Comparison of ENCODE assay signal across 15 cellular contexts in genomic region chr9:70111641-70112236, GRCh38.
DNase-seq lines count a peak whose midpoint lies in the region; ATAC-seq and TF ChIP-seq lines count a peak whose summit lies in the region.
"Had no signal": no experiment of that assay in that cellular context is flagged by ENCODE, and none has a peak within 500 bp of the region (broad histone marks: within the 10 kb centered on the region; RNA-seq: fewer than 3 reads in every experiment).

No MANE protein-coding gene starts in this region.

- H3K4me3 ChIP-seq in PC-9 (no peak overlapping the region), esophagus muscularis mucosa (no peak overlapping the region), stomach smooth muscle (ENCODE audit: low read length in 2 of 2) (no peak overlapping the region)
- H3K4me3 ChIP-seq: body of pancreas, pancreas, Peyer's patch, upper lobe of right lung had no signal

- H3K27ac Mint-ChIP-seq in activated CD4-positive, alpha-beta T cell treated with anti-CD3 and anti-CD28 coated beads for 36 hours, result no peak overlapping the region
- no peak overlapping the region for H3K27ac Mint-ChIP-seq in CD14-positive monocyte
- H3K27ac Mint-ChIP-seq: activated B cell treated with CpG ODN at 0.5 μM for 24 hours; IgD-negative memory B cell; stimulated activated naive B cell treated with anti-CD40 and anti-IgM and Interleukin-4, amounts not matched to agents 10 μg/mL and 1 μg/mL and 100 μg/mL, for 72 hours had no signal

- H3K36me3 ChIP-seq in PC-9 (ENCODE audit: low read depth) (no peaks in the 10 kb centered on the region), esophagus muscularis mucosa (peaks cover 8 to 79% (median 44%) of the 10 kb centered on the region in 4 donors), stomach smooth muscle (ENCODE audit: control insufficient read depth in 2 of 2, insufficient read depth in 2 of 2, low read length in 2 of 2) (peaks cover 38 to 42% of the 10 kb centered on the region in 2 donors)
- H3K36me3 ChIP-seq: pancreas, Peyer's patch, upper lobe of right lung had no signal

- no TSS peak for BruUV-seq in PC-9 (replicated peaks; lab: Mats Ljungman, UMichigan)

- DNase-seq in activated CD4-positive, alpha-beta T cell treated with anti-CD3 and anti-CD28 coated beads for 36 hours, result peak; percentile 5
- DNase-seq in activated CD4-positive, alpha-beta T cell treated with anti-CD3 and anti-CD28 coated beads, Interleukin-2, amount 50 U/mL, for 4 hours, result no peak
- DNase-seq in PC-9 (peak; percentile 37 to 91), esophagus muscularis mucosa (ENCODE audit: extremely low spot score) (no peak), CD14-positive monocyte (ENCODE audit: low spot score) (no peak)
- no peak for DNase-seq in stimulated activated CD8-positive, alpha-beta memory T cell treated with anti-CD3 and anti-CD28 coated beads, Interleukin-4, amount 100 ng/mL, for 48 hours

- H3K4me1 Mint-ChIP-seq in activated CD4-positive, alpha-beta T cell treated with anti-CD3 and anti-CD28 coated beads for 36 hours, result peaks cover 12% of the 10 kb centered on the region
- H3K4me1 Mint-ChIP-seq in CD14-positive monocyte, result peaks cover 2% of the 10 kb centered on the region

- H3K4me1 ChIP-seq in PC-9 (replicated peaks; ENCODE audit: insufficient read depth) (peaks cover 28% of the 10 kb centered on the region), esophagus muscularis mucosa (peaks cover 10 to 69% (median 67%) of the 10 kb centered on the region in 4 donors), stomach smooth muscle (ENCODE audit: control insufficient read depth, insufficient read depth, low read length) (peaks cover 16% of the 10 kb centered on the region)
- H3K4me1 ChIP-seq: body of pancreas, pancreas had no signal

- POLR2A ChIA-PET in activated CD4-positive, alpha-beta T cell treated with anti-CD3 and anti-CD28 coated beads for 36 hours (lab: Charles Lee), result no interaction called here
- POLR2A ChIA-PET in PC-9 (lab: Charles Lee; ENCODE audit: unreplicated experiment), result interaction anchor here (0.5 to 0.9 kb wide), 5 partner anchors 19 to 726 kb away, joined by 4 to 7 read pairs (median 5); no protein-coding TSS in a partner anchor

- CTCF ChIA-PET in activated CD4-positive, alpha-beta T cell treated with anti-CD3 and anti-CD28 coated beads for 36 hours (lab: Charles Lee), result interaction anchor here (0.6 to 5.4 kb wide), 38 partner anchors 8 to 815 kb away, joined by 3 to 39 read pairs (median 4); no protein-coding TSS in a partner anchor
- CTCF ChIA-PET in PC-9 (lab: Charles Lee), result interaction anchor here (0.5 to 2.1 kb wide), 12 partner anchors 9 to 366 kb away, joined by 3 to 27 read pairs (median 4); partner anchors contain the start of gene MAMDC2

- H3K4me3 Mint-ChIP-seq in activated CD4-positive, alpha-beta T cell treated with anti-CD3 and anti-CD28 coated beads for 36 hours, result no peak overlapping the region
- no peak overlapping the region for H3K4me3 Mint-ChIP-seq in CD14-positive monocyte
- H3K4me3 Mint-ChIP-seq: activated B cell treated with CpG ODN at 0.5 μM for 24 hours, IgD-negative memory B cell had no signal

- intact Hi-C loops in activated CD4-positive, alpha-beta T cell treated with anti-CD3 and anti-CD28 coated beads for 36 hours (cut with DNase I, micrococcal nuclease), result loop anchor here (1.0 to 5.0 kb wide), 3 partner anchors 139 to 689 kb away; no protein-coding TSS in a partner anchor
- intact Hi-C loops in PC-9 (cut with micrococcal nuclease; ENCODE audit: unreplicated experiment) (loop anchor here (5.0 to 10.0 kb wide), 7 partner anchors 59 to 937 kb away; partner anchors contain the start of genes APBA1 and TJP2), esophagus muscularis mucosa (cut with DNase I) (loop anchor here (1.0 to 5.0 kb wide), 2 partner anchors 69 to 139 kb away; partner anchors contain the start of gene MAMDC2), CD14-positive monocyte (cut with micrococcal nuclease) (loop anchor here (2.0 to 5.0 kb wide), 2 partner anchors 141 to 689 kb away; no protein-coding TSS in a partner anchor)

- H2AFZ ChIP-seq in PC-9, result no peak overlapping the region

- no peak for TF ChIP-seq EP300 in esophagus muscularis mucosa (IDR thresholded peaks at IDR 0.05)

- WGBS in esophagus muscularis mucosa, result 86% methylated on average over 5 of the region's 5 CpGs

- H3K9me2 ChIP-seq in PC-9 (ENCODE audit: insufficient read depth), result no peaks in the 10 kb centered on the region

- TF ChIP-seq CTCF in PC-9 (conservative IDR thresholded peaks at IDR 0.05) (no peak), esophagus muscularis mucosa (IDR thresholded peaks at IDR 0.05) (no peak), CD14-positive monocyte (IDR thresholded peaks at IDR 0.05) (no peak)

- peaks cover 1% of the 10 kb centered on the region; the same call in 1 of the 2 replicates for H3K9me3 ChIP-seq in PC-9 (ENCODE audit: insufficient read depth, low read depth)
- H3K9me3 ChIP-seq in esophagus muscularis mucosa, result no peaks in the 10 kb centered on the region
- H3K9me3 ChIP-seq in stomach smooth muscle (ENCODE audit: control insufficient read depth in 2 of 2, low read length in 2 of 2), result no peaks in the 10 kb centered on the region
- H3K9me3 ChIP-seq: body of pancreas, pancreas, Peyer's patch, upper lobe of right lung had no signal

- no peak overlapping the region for H3K9ac ChIP-seq in stomach smooth muscle (ENCODE audit: low read length in 2 of 2)

- ATAC-seq in activated CD4-positive, alpha-beta T cell treated with anti-CD3 and anti-CD28 coated beads for 36 hours, result peak; percentile 61
- no peak for ATAC-seq in HG03378 (IDR thresholded peaks at IDR 0.05; ENCODE audit: unreplicated experiment)

- no peaks in the 10 kb centered on the region for H3K36me3 Mint-ChIP-seq in activated CD4-positive, alpha-beta T cell treated with anti-CD3 and anti-CD28 coated beads for 36 hours (ENCODE audit: low read depth)
- H3K36me3 Mint-ChIP-seq in CD14-positive monocyte, result no peaks in the 10 kb centered on the region
- H3K36me3 Mint-ChIP-seq: stimulated activated naive B cell treated with anti-CD40 and anti-IgM and Interleukin-4, amounts not matched to agents 10 μg/mL and 1 μg/mL and 100 μg/mL, for 72 hours had no signal

- peak overlapping the region; percentile 25; the same call in 1 of the 2 replicates for H3K4me2 ChIP-seq in PC-9

- no peaks in the 10 kb centered on the region for H3K9me3 Mint-ChIP-seq in activated CD4-positive, alpha-beta T cell treated with anti-CD3 and anti-CD28 coated beads for 36 hours (ENCODE audit: low read depth)
- no peaks in the 10 kb centered on the region for H3K9me3 Mint-ChIP-seq in CD14-positive monocyte
- H3K9me3 Mint-ChIP-seq: activated B cell treated with CpG ODN at 0.5 μM for 24 hours; IgD-negative memory B cell; stimulated activated naive B cell treated with anti-CD40 and anti-IgM and Interleukin-4, amounts not matched to agents 10 μg/mL and 1 μg/mL and 100 μg/mL, for 72 hours had no signal

- no peaks in the 10 kb centered on the region for H3K27me3 ChIP-seq in PC-9 (ENCODE audit: insufficient read depth, low read depth)
- H3K27me3 ChIP-seq in esophagus muscularis mucosa, result no peaks in the 10 kb centered on the region
- H3K27me3 ChIP-seq in stomach smooth muscle (ENCODE audit: control insufficient read depth in 1 of 2, insufficient read depth in 2 of 2, low read length in 2 of 2), result no peaks in the 10 kb centered on the region
- H3K27me3 ChIP-seq: body of pancreas, pancreas, Peyer's patch, upper lobe of right lung had no signal

- no peaks in the 10 kb centered on the region for H4K20me1 ChIP-seq in PC-9 (ENCODE audit: insufficient read depth)

- no peak for TF ChIP-seq POLR2A in esophagus muscularis mucosa (IDR thresholded peaks at IDR 0.05; ENCODE audit: low read depth)

- H3K27me3 Mint-ChIP-seq in activated CD4-positive, alpha-beta T cell treated with anti-CD3 and anti-CD28 coated beads for 36 hours, result peaks cover 13% of the 10 kb centered on the region
- peaks cover 0 to 3% (median 2%) of the 10 kb centered on the region in 3 donors for H3K27me3 Mint-ChIP-seq in CD14-positive monocyte (ENCODE audit: low read depth in 3 of 3)

- no peaks in the 10 kb centered on the region for H3K79me2 ChIP-seq in PC-9 (ENCODE audit: low read depth)

- no peaks in the 10 kb centered on the region for H3F3A ChIP-seq in PC-9 (ENCODE audit: insufficient read depth, low read depth)

- H3K27ac ChIP-seq in PC-9, result peak overlapping the region; percentile 55
- H3K27ac ChIP-seq in esophagus muscularis mucosa (replicated peaks in 1 of 4), result peak overlapping the region; percentile 40 to 71 (median 66)
- peak overlapping the region; percentile 72 for H3K27ac ChIP-seq in stomach smooth muscle (ENCODE audit: low read length)
- H3K27ac ChIP-seq: body of pancreas, pancreas, upper lobe of right lung had no signal

Comparison
In these comparisons a context has a peak if more than half of its experiments do, and no peak if none do; other contexts are left out.
1. DNase-seq: peak in activated CD4-positive, alpha-beta T cell treated with anti-CD3 and anti-CD28 coated beads for 36 hours (single experiment) and PC-9 (2 of 2); none in activated CD4-positive, alpha-beta T cell treated with anti-CD3 and anti-CD28 coated beads, Interleukin-2, amount 50 U/mL, for 4 hours (0 of 2), esophagus muscularis mucosa (single experiment), stimulated activated CD8-positive, alpha-beta memory T cell treated with anti-CD3 and anti-CD28 coated beads, Interleukin-4, amount 100 ng/mL, for 48 hours (single experiment) and CD14-positive monocyte (single experiment).
2. Peak in every context shown above with its lines, with median percentiles within 50 percentile points of each other: H3K27ac ChIP-seq.